1 cellular context compared by ENCODE assay signal in genomic region chr20:63568170-63568981, GRCh38.
TF ChIP-seq lines count a peak whose summit lies in the region.

No MANE protein-coding gene starts in this region.

TF ChIP-seq in GM12878, 131 proteins besides CTCF, POLR2A, EP300 and RAD21:
- TF ChIP-seq NR2F1 (conservative IDR thresholded peaks at IDR 0.05) (peak; percentile 34; the same call in 1 of the 2 replicates), MEF2B (IDR thresholded peaks at IDR 0.05; ENCODE audit: partially characterized antibody, poor library complexity, severe bottlenecking) (peak; percentile 6), ZZZ3 (IDR thresholded peaks at IDR 0.05; ENCODE audit: control insufficient read depth, insufficient read length, low read depth) (no peak), POLR2AphosphoS2 (IDR thresholded peaks at IDR 0.05; ENCODE audit: low read depth, low read length) (no peak), ZSCAN29 (IDR thresholded peaks at IDR 0.05) (no peak), TBL1XR1 (IDR thresholded peaks at IDR 0.05; ENCODE audit: low read depth, low read length) (no peak), SMAD5 (IDR thresholded peaks at IDR 0.05; ENCODE audit: low read depth) (no peak), IKZF1 (conservative IDR thresholded peaks at IDR 0.05) (0 out of 2 replicates have a peak, but pooled peaks have one; percentile 1), MYC (IDR thresholded peaks at IDR 0.05; ENCODE audit: insufficient read depth, insufficient read length, insufficient replicate concordance, low read length, severe bottlenecking) (no peak), ZNF622 (IDR thresholded peaks at IDR 0.05) (no peak), CREB1 (IDR thresholded peaks at IDR 0.05; ENCODE audit: low read depth) (no peak), RELB (IDR thresholded peaks at IDR 0.05; ENCODE audit: low read depth) (0 out of 2 replicates have a peak, but pooled peaks have one; percentile 5), MTA2 (IDR thresholded peaks at IDR 0.05; ENCODE audit: low read depth) (no peak), CEBPZ (IDR thresholded peaks at IDR 0.05; ENCODE audit: low read depth, low read length) (no peak), ZBTB40 (IDR thresholded peaks at IDR 0.05; ENCODE audit: borderline replicate concordance) (no peak)
TF ChIP-seq in GM12878: peak in this region for 4.
